ENCODE assay signal across 8 cellular contexts in genomic region chr10:103416436-103417147, GRCh38. TPM values are rescaled to one million over a fixed set of nuclear protein-coding genes. Genes with fewer than 3 reads are reported as not detected.
A peak's percentile ranks its signal among the peaks of the same experiment; 100 is the strongest.
DNase-seq lines count a peak whose midpoint lies in the region; ATAC-seq lines count a peak whose summit lies in the region.

No MANE protein-coding gene starts in this region.

- H3K79me1 ChIP-seq in mesenchymal stem cell (replicated peaks; ENCODE audit: low read length, poor library complexity, severe bottlenecking): peaks cover 21% of the 10 kb centered on the region

- no peaks in the 10 kb centered on the region for H3K9me3 ChIP-seq in mesenchymal stem cell (ENCODE audit: control insufficient read depth, low read length)

- H3K23ac ChIP-seq in mesenchymal stem cell (ENCODE audit: low read length in 2 of 2): no peak overlapping the region

- no peak overlapping the region for H2AK5ac ChIP-seq in mesenchymal stem cell (ENCODE audit: low read length, severe bottlenecking)

- H4K8ac ChIP-seq in mesenchymal stem cell (ENCODE audit: low read length): no peak overlapping the region

- DNase-seq in NOMO-1 treated with DMSO at 0.1 percent for 48 hours (lab: John Stamatoyannopoulos, UW; ENCODE audit: unreplicated experiment) (peak; percentile 50), NOMO-1 treated with dmso at 0.1 percent for 144 hours (lab: John Stamatoyannopoulos, UW; ENCODE audit: unreplicated experiment) (no peak), NCI-H1694 (lab: John Stamatoyannopoulos, UW) (peak; percentile 28), mesenchymal stem cell (peak; percentile 68)
- peak; percentile 36 for DNase-seq in activated CD4-positive, CD25-positive, alpha-beta regulatory T cell treated with anti-CD3 and anti-CD28 coated beads, Interleukin-2, amount 50 U/mL, for 72 hours
- DNase-seq in effector CD4-positive, alpha-beta T cell: peak; percentile 57
- DNase-seq in stimulated activated naive CD8-positive, alpha-beta T cell treated with anti-CD3 and anti-CD28 coated beads, Interleukin-15, Interleukin-2, amounts not matched to agents 100 U/mL and 50 U/mL, for 24 hours: peak; percentile 47

- no peaks in the 10 kb centered on the region for H3K4me1 ChIP-seq in mesenchymal stem cell (ENCODE audit: control insufficient read depth, insufficient read depth, low read depth, low read length)

- no peak overlapping the region for H3K27ac ChIP-seq in mesenchymal stem cell (ENCODE audit: low read length, poor library complexity, severe bottlenecking)

- H2AFZ ChIP-seq in mesenchymal stem cell (ENCODE audit: low read depth, low read length): no peak overlapping the region

- H3K4me2 ChIP-seq in mesenchymal stem cell (ENCODE audit: low read length, poor library complexity, severe bottlenecking): no peak overlapping the region

- no peaks in the 10 kb centered on the region for H3K27me3 ChIP-seq in mesenchymal stem cell (ENCODE audit: control insufficient read depth in 1 of 2, insufficient read depth in 1 of 2, low read length in 2 of 2)

- no peak overlapping the region for H3K4ac ChIP-seq in mesenchymal stem cell (ENCODE audit: low read depth in 1 of 2, low read length in 2 of 2)

- H2BK120ac ChIP-seq in mesenchymal stem cell (ENCODE audit: low read depth, low read length): no peak overlapping the region

- H4K91ac ChIP-seq in mesenchymal stem cell (ENCODE audit: low read length): no peak overlapping the region

- no peak overlapping the region for H3K18ac ChIP-seq in mesenchymal stem cell (ENCODE audit: low read depth in 1 of 2, low read length in 2 of 2)

- no peak overlapping the region for H2BK12ac ChIP-seq in mesenchymal stem cell (ENCODE audit: low read length in 2 of 2)

- no peak overlapping the region for H3K4me3 ChIP-seq in mesenchymal stem cell (ENCODE audit: insufficient read depth in 1 of 2, low read depth in 1 of 2, low read length in 2 of 2)

- H2BK5ac ChIP-seq in mesenchymal stem cell (ENCODE audit: low read depth, low read length, poor library complexity, severe bottlenecking): no peak overlapping the region

- no peak for ATAC-seq in stimulated activated naive CD8-positive, alpha-beta T cell treated with anti-CD3 and anti-CD28 coated beads, Interleukin-15, Interleukin-2, amounts not matched to agents 100 U/mL and 50 U/mL, for 24 hours
- ATAC-seq in HG03571 (IDR thresholded peaks at IDR 0.05; ENCODE audit: unreplicated experiment): no peak

- no peak overlapping the region for H3K9ac ChIP-seq in mesenchymal stem cell (ENCODE audit: low read length)

- H3K14ac ChIP-seq in mesenchymal stem cell (ENCODE audit: low read length in 2 of 2): no peak overlapping the region

- 91% methylated on average over 6 of the region's 8 CpGs for WGBS in mesenchymal stem cell

- no peak overlapping the region for H2BK15ac ChIP-seq in mesenchymal stem cell (ENCODE audit: low read depth, poor library complexity, severe bottlenecking)

- peaks cover 88 to 98% of the 10 kb centered on the region in 2 experiments for H3K36me3 ChIP-seq in mesenchymal stem cell (ENCODE audit: control insufficient read depth in 1 of 2, insufficient read depth in 2 of 2, low read depth in 1 of 2, low read length in 2 of 2)

RNA-seq across cellular contexts. Expression of gene PDCD11, which starts 20.2 kb away (rescaled TPM):
- 10.6 TPM for polyA plus RNA-seq in mesenchymal stem cell (2013, experiment 1 of 2)
- 10.0 TPM for polyA plus RNA-seq in mesenchymal stem cell (2013, experiment 2 of 2)

RNA-seq across cellular contexts. Expression of gene ATP5MK, which starts 20.3 kb away (rescaled TPM):
- polyA plus RNA-seq in mesenchymal stem cell (2013, experiment 1 of 2): 1,004 TPM
- polyA plus RNA-seq in mesenchymal stem cell (2013, experiment 2 of 2): 995 TPM

RNA-seq across cellular contexts. Expression of gene CALHM2, which starts 35.6 kb away (rescaled TPM):
- polyA plus RNA-seq in mesenchymal stem cell (2013, experiment 1 of 2): 8.7 TPM
- 8.2 TPM for polyA plus RNA-seq in mesenchymal stem cell (2013, experiment 2 of 2)

RNA-seq across cellular contexts. Expression of gene CALHM1, which starts 42.1 kb away (rescaled TPM):
- not detected for polyA plus RNA-seq in mesenchymal stem cell (2013, experiment 1 of 2)
- polyA plus RNA-seq in mesenchymal stem cell (2013, experiment 2 of 2): not detected

RNA-seq across cellular contexts. Expression of gene TAF5, which starts 48.8 kb away (rescaled TPM):
- 1.9 TPM for polyA plus RNA-seq in mesenchymal stem cell (2013, experiment 1 of 2)
- polyA plus RNA-seq in mesenchymal stem cell (2013, experiment 2 of 2): 2.2 TPM
